Comparison of ENCODE assay signal across 1 cellular context in genomic region chr10:117656385-117657367, GRCh38.
TF ChIP-seq lines count a peak whose summit lies in the region.

No MANE protein-coding gene starts in this region.

TF ChIP-seq in GM12878, 131 proteins besides CTCF, POLR2A, EP300 and RAD21 (continued from another document and continues in another):
- peak; percentile 74; the same call in 1 of the 2 replicates for TF ChIP-seq MLLT1 (IDR thresholded peaks at IDR 0.05)
- TF ChIP-seq IKZF2 (IDR thresholded peaks at IDR 0.05): peak; percentile 93 to 96
- no peak; the same call in 1 of the 2 replicates for TF ChIP-seq MXI1 (IDR thresholded peaks at IDR 0.05; ENCODE audit: low read depth, low read length)
- TF ChIP-seq ZBTB33 (IDR thresholded peaks at IDR 0.05): no peak
- TF ChIP-seq ZNF274 (IDR thresholded peaks at IDR 0.05; ENCODE audit: insufficient read depth, insufficient read length): no peak
- no peak for TF ChIP-seq YBX1 (IDR thresholded peaks at IDR 0.05)
- TF ChIP-seq RELA (IDR thresholded peaks at IDR 0.05; ENCODE audit: borderline replicate concordance, partially characterized antibody): no peak
- peak; percentile 65; the same call in 1 of the 2 replicates for TF ChIP-seq JUND (IDR thresholded peaks at IDR 0.05; ENCODE audit: low read depth, low read length)
- peak; percentile 42; the same call in 1 of the 2 replicates for TF ChIP-seq MEF2A (IDR thresholded peaks at IDR 0.05; ENCODE audit: insufficient read depth, low read depth, low read length)
- TF ChIP-seq YY1 (IDR thresholded peaks at IDR 0.05; ENCODE audit: low read depth, low read length): no peak
- TF ChIP-seq PAX8 (IDR thresholded peaks at IDR 0.05): no peak
- peak; percentile 31; the same call in 1 of the 2 replicates for TF ChIP-seq EED (IDR thresholded peaks at IDR 0.05; ENCODE audit: low read depth)
- no peak for TF ChIP-seq SIN3A (IDR thresholded peaks at IDR 0.05; ENCODE audit: low read depth, low read length)
- no peak; the same call in 1 of the 2 replicates for TF ChIP-seq RB1 (IDR thresholded peaks at IDR 0.05; ENCODE audit: borderline replicate concordance)
- peak; percentile 94 for TF ChIP-seq MEF2B (IDR thresholded peaks at IDR 0.05; ENCODE audit: partially characterized antibody, poor library complexity, severe bottlenecking)
- TF ChIP-seq NFYA (IDR thresholded peaks at IDR 0.05; ENCODE audit: borderline replicate concordance, low read depth, low read length): no peak
- peak; percentile 45 for TF ChIP-seq E2F8 (IDR thresholded peaks at IDR 0.05; ENCODE audit: low read depth, partially characterized antibody)
- peak; percentile 99 for TF ChIP-seq SPI1 (IDR thresholded peaks at IDR 0.05; ENCODE audit: borderline replicate concordance, insufficient read depth, low read depth, low read length)
- no peak for TF ChIP-seq CHD4 (IDR thresholded peaks at IDR 0.05)
- peak; percentile 96 for TF ChIP-seq SMAD1 (IDR thresholded peaks at IDR 0.05; ENCODE audit: low read depth, partially characterized antibody)
- no peak for TF ChIP-seq POLR2AphosphoS2 (IDR thresholded peaks at IDR 0.05; ENCODE audit: low read depth, low read length)
- TF ChIP-seq DPF2 (IDR thresholded peaks at IDR 0.05): peak; percentile 99
- peak; percentile 92 for TF ChIP-seq ATF7 (IDR thresholded peaks at IDR 0.05; ENCODE audit: low read depth)
- no peak for TF ChIP-seq E2F4 (IDR thresholded peaks at IDR 0.05; ENCODE audit: low read depth, low read length)
- TF ChIP-seq EGR1 (IDR thresholded peaks at IDR 0.05; ENCODE audit: borderline replicate concordance in 1 of 2, low read depth in 2 of 2, low read length in 2 of 2): no peak
- TF ChIP-seq BHLHE40 (IDR thresholded peaks at IDR 0.05; ENCODE audit: borderline replicate concordance in 1 of 2, low read depth in 2 of 2, low read length in 1 of 2): peak; percentile 87 to 89
- peak; percentile 97 for TF ChIP-seq CUX1 (IDR thresholded peaks at IDR 0.05; ENCODE audit: insufficient replicate concordance, low read depth, low read length)
- TF ChIP-seq REST (IDR thresholded peaks at IDR 0.05; ENCODE audit: low read depth, low read length): no peak
- TF ChIP-seq TCF7 (IDR thresholded peaks at IDR 0.05; ENCODE audit: borderline replicate concordance): peak; percentile 62; the same call in 1 of the 2 replicates
- TF ChIP-seq BCLAF1 (IDR thresholded peaks at IDR 0.05): no peak
- 0 out of 2 replicates have a peak, but pooled peaks have one; percentile 51 for TF ChIP-seq ASH2L (IDR thresholded peaks at IDR 0.05; ENCODE audit: borderline replicate concordance, low read depth)
- TF ChIP-seq SUPT20H (IDR thresholded peaks at IDR 0.05; ENCODE audit: borderline replicate concordance, control insufficient read depth, low read depth, low read length): no peak
- TF ChIP-seq ZSCAN29 (IDR thresholded peaks at IDR 0.05): peak; percentile 62; the same call in 1 of the 2 replicates
- peak; percentile 86; the same call in 1 of the 2 replicates for TF ChIP-seq ZBED1 (IDR thresholded peaks at IDR 0.05; ENCODE audit: borderline replicate concordance)
- no peak for TF ChIP-seq ZZZ3 (IDR thresholded peaks at IDR 0.05; ENCODE audit: control insufficient read depth, insufficient read length, low read depth)
- TF ChIP-seq HDGF (IDR thresholded peaks at IDR 0.05): no peak
- peak; percentile 96 for TF ChIP-seq ZNF24 (IDR thresholded peaks at IDR 0.05)
- TF ChIP-seq TBL1XR1 (IDR thresholded peaks at IDR 0.05; ENCODE audit: low read depth, low read length): peak; percentile 92
